Comparison of ENCODE assay signal across 10 cellular contexts in the genomic region with DNA sequence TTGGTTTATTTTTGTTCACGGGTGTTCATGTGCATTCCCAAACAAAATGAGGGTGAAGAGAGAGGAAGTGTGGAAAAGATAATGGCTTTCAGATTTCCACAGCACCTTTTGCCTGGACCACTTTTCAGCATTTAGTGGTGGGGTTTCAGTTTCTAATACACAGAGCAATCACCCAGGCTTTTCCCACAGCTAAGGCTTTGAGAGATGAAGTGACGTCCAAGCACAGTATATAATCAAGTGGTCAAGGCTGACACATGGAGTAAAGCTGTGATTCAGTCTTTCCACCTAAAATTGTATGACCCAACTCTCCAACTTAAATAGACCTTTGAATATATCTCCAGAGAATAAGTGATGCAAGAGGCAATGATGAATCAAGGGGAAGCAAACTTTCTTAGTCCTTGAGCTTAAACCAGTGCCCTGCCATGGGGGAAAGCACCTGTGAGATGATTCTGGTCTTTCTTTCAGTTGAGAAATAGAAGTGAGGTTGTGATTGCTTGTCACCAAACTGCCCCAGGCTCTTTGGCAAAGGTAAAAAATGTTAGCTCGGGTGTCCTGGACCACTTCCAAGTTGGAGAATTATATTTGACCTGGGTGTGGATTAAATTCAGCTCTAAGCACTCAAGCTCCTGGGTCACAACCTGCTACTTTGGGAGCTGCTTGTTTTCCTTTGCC. TPM values are rescaled to one million over a fixed set of nuclear protein-coding genes. Genes with fewer than 3 reads are reported as not detected.
DNase-seq lines count a peak whose midpoint lies in the region; ATAC-seq and TF ChIP-seq lines count a peak whose summit lies in the region.
"Had no signal": no experiment of that assay in that cellular context is flagged by ENCODE, and none has a peak within 500 bp of the region (broad histone marks: within the 10 kb centered on the region; RNA-seq: fewer than 3 reads in every experiment).

No MANE protein-coding gene starts in this region.

- no peaks in the 10 kb centered on the region for H3K36me3 ChIP-seq in PC-9 (ENCODE audit: low read depth)
- H3K36me3 ChIP-seq in CD4-positive, alpha-beta memory T cell (ENCODE audit: insufficient read depth, low read length) = no peaks in the 10 kb centered on the region
- H3K36me3 ChIP-seq: SJCRH30 had no signal

- H3K4me1 Mint-ChIP-seq in HFFc6 (ENCODE audit: low read depth) = peaks cover 60% of the 10 kb centered on the region
- peaks cover 13 to 28% (median 23%) of the 10 kb centered on the region in 4 donors for H3K4me1 Mint-ChIP-seq in CD4-positive, alpha-beta memory T cell
- peaks cover 24% of the 10 kb centered on the region for H3K4me1 Mint-ChIP-seq in activated T-helper 2 cell treated with anti-CD3 and anti-CD28 coated beads, Interferon-gamma antibody, Interleukin-2, Interleukin-4, amounts not matched to agents 10 μg/mL and 5 μg/mL and 100 μg/mL, durations not matched to agents 14 hours and 24 hours and 36 hours (ENCODE audit: low read depth)

- H3K79me2 ChIP-seq in PC-9 (ENCODE audit: low read depth) = peaks cover 34% of the 10 kb centered on the region

- H3K27ac Mint-ChIP-seq in HFFc6 = peak overlapping the region; percentile 39
- H3K27ac Mint-ChIP-seq in CD4-positive, alpha-beta memory T cell = no peak overlapping the region
- no peak overlapping the region for H3K27ac Mint-ChIP-seq in activated T-helper 2 cell treated with anti-CD3 and anti-CD28 coated beads, Interferon-gamma antibody, Interleukin-2, Interleukin-4, amounts not matched to agents 10 μg/mL and 5 μg/mL and 100 μg/mL, durations not matched to agents 14 hours and 24 hours and 36 hours

- no peaks in the 10 kb centered on the region for H3K27me3 ChIP-seq in PC-9 (ENCODE audit: insufficient read depth, low read depth)
- peaks cover 30% of the 10 kb centered on the region for H3K27me3 ChIP-seq in foreskin keratinocyte
- peaks cover 14% of the 10 kb centered on the region for H3K27me3 ChIP-seq in CD4-positive, alpha-beta memory T cell (ENCODE audit: insufficient read depth, low read length)
- H3K27me3 ChIP-seq: SJCRH30 had no signal

- no peaks in the 10 kb centered on the region for H3K9me2 ChIP-seq in PC-9 (ENCODE audit: insufficient read depth)

- TF ChIP-seq CTCF in HFFc6 (IDR thresholded peaks at IDR 0.05) = no peak
- no peak for TF ChIP-seq CTCF in PC-9 (conservative IDR thresholded peaks at IDR 0.05)
- no peak for TF ChIP-seq CTCF in foreskin keratinocyte (conservative IDR thresholded peaks at IDR 0.05)

- POLR2A ChIA-PET in PC-9 (lab: Charles Lee; ENCODE audit: unreplicated experiment) = interaction anchor here (0.5 to 1.2 kb wide), 8 partner anchors 21 to 642 kb away, joined by 3 to 6 read pairs (median 4); no protein-coding TSS in a partner anchor
- POLR2A ChIA-PET in CD4-positive, alpha-beta memory T cell (lab: Charles Lee; ENCODE audit: partially characterized antibody) = interaction anchor here (1.2 kb wide), 1 partner anchor 32 kb away, joined by 6 read pairs; no protein-coding TSS in a partner anchor

- H4K20me1 ChIP-seq in PC-9 (ENCODE audit: insufficient read depth) = peaks cover 11% of the 10 kb centered on the region

- peaks cover 39% of the 10 kb centered on the region for H3F3A ChIP-seq in PC-9 (ENCODE audit: insufficient read depth, low read depth)

- H3K4me3 Mint-ChIP-seq in HFFc6 = no peak overlapping the region
- no peak overlapping the region for H3K4me3 Mint-ChIP-seq in CD4-positive, alpha-beta memory T cell
- H3K4me3 Mint-ChIP-seq in activated T-helper 2 cell treated with anti-CD3 and anti-CD28 coated beads, Interferon-gamma antibody, Interleukin-2, Interleukin-4, amounts not matched to agents 10 μg/mL and 5 μg/mL and 100 μg/mL, durations not matched to agents 14 hours and 24 hours and 36 hours (ENCODE audit: low read depth) = no peak overlapping the region

- H3K9me3 ChIP-seq in PC-9 (ENCODE audit: insufficient read depth, low read depth) = no peaks in the 10 kb centered on the region
- no peaks in the 10 kb centered on the region for H3K9me3 ChIP-seq in CD4-positive, alpha-beta memory T cell (ENCODE audit: control insufficient read depth in 1 of 2, low read length in 2 of 2)
- H3K9me3 ChIP-seq: SJCRH30 had no signal

- ATAC-seq in foreskin keratinocyte (no peak), GM19035 (IDR thresholded peaks at IDR 0.05; ENCODE audit: unreplicated experiment) (no peak)

- H3K27ac ChIP-seq in PC-9 = peak overlapping the region; percentile 98
- no peak overlapping the region for H3K27ac ChIP-seq in foreskin keratinocyte
- H3K27ac ChIP-seq in CD4-positive, alpha-beta memory T cell (ENCODE audit: low read depth, low read length) = no peak overlapping the region
- H3K27ac ChIP-seq: SJCRH30 had no signal

- DNase-seq in AG20443 (ENCODE audit: low spot score) (peak; percentile 26), HFFc6 (peak; percentile 75), PC-9 (peak; percentile 86 to 100), foreskin keratinocyte (peak; percentile 61 to 82), T-helper 9 cell (no peak)
- no peak for DNase-seq in CD4-positive, alpha-beta memory T cell
- DNase-seq in activated T-helper 2 cell treated with anti-CD3 and anti-CD28 coated beads, Interferon-gamma antibody, Interleukin-2, Interleukin-4, amounts not matched to agents 10 μg/mL and 5 μg/mL and 100 μg/mL, durations not matched to agents 14 hours and 24 hours and 36 hours (ENCODE audit: low spot score) = no peak

- intact Hi-C loops in PC-9 (cut with micrococcal nuclease; ENCODE audit: unreplicated experiment) = loop anchor here (1.0 to 5.0 kb wide), 4 partner anchors 45 to 89 kb away; no protein-coding TSS in a partner anchor
- intact Hi-C loops in CD4-positive, alpha-beta memory T cell (cut with micrococcal nuclease) = no loop called here
- intact Hi-C loops in activated T-helper 2 cell treated with anti-CD3 and anti-CD28 coated beads, Interferon-gamma antibody, Interleukin-2, Interleukin-4, amounts not matched to agents 10 μg/mL and 5 μg/mL and 100 μg/mL, durations not matched to agents 14 hours and 24 hours and 36 hours (cut with micrococcal nuclease) = loop anchor here (5.0 kb wide), 1 partner anchor 332 kb away; the partner anchor contains the start of gene MAST2

- H3K27me3 Mint-ChIP-seq in HFFc6 (ENCODE audit: insufficient read depth) = peaks cover 7% of the 10 kb centered on the region
- H3K27me3 Mint-ChIP-seq in CD4-positive, alpha-beta memory T cell = peaks cover 21 to 28% of the 10 kb centered on the region in 2 donors
- H3K27me3 Mint-ChIP-seq in activated T-helper 2 cell treated with anti-CD3 and anti-CD28 coated beads, Interferon-gamma antibody, Interleukin-2, Interleukin-4, amounts not matched to agents 10 μg/mL and 5 μg/mL and 100 μg/mL, durations not matched to agents 14 hours and 24 hours and 36 hours (ENCODE audit: low read depth) = peaks cover 54% of the 10 kb centered on the region

- peak overlapping the region; percentile 95; the same call in 1 of the 2 replicates for H3K4me3 ChIP-seq in PC-9
- H3K4me3 ChIP-seq in CD4-positive, alpha-beta memory T cell (ENCODE audit: low read length in 2 of 2) = no peak overlapping the region
- H3K4me3 ChIP-seq: SJCRH30 had no signal

- H3K4me2 ChIP-seq in PC-9 = peak overlapping the region; percentile 94

- no TSS peak for BruUV-seq in PC-9 (replicated peaks; lab: Mats Ljungman, UMichigan)

- no peak overlapping the region for H2AFZ ChIP-seq in PC-9

- CTCF ChIA-PET in PC-9 (lab: Charles Lee) = interaction anchor here (1.3 kb wide), 2 partner anchors 22 to 38 kb away, joined by 4 to 9 read pairs; no protein-coding TSS in a partner anchor
- CTCF ChIA-PET in CD4-positive, alpha-beta memory T cell (lab: Charles Lee; ENCODE audit: partially characterized antibody) = no interaction called here

- no peaks in the 10 kb centered on the region for H3K36me3 Mint-ChIP-seq in HFFc6 (ENCODE audit: low read depth)
- H3K36me3 Mint-ChIP-seq in CD4-positive, alpha-beta memory T cell = peaks cover 0 to 6% of the 10 kb centered on the region in 2 donors
- no peaks in the 10 kb centered on the region for H3K36me3 Mint-ChIP-seq in activated T-helper 2 cell treated with anti-CD3 and anti-CD28 coated beads, Interferon-gamma antibody, Interleukin-2, Interleukin-4, amounts not matched to agents 10 μg/mL and 5 μg/mL and 100 μg/mL, durations not matched to agents 14 hours and 24 hours and 36 hours (ENCODE audit: low read depth)

- H3K9me3 Mint-ChIP-seq in HFFc6 = no peaks in the 10 kb centered on the region
- no peaks in the 10 kb centered on the region for H3K9me3 Mint-ChIP-seq in CD4-positive, alpha-beta memory T cell
- H3K9me3 Mint-ChIP-seq in activated T-helper 2 cell treated with anti-CD3 and anti-CD28 coated beads, Interferon-gamma antibody, Interleukin-2, Interleukin-4, amounts not matched to agents 10 μg/mL and 5 μg/mL and 100 μg/mL, durations not matched to agents 14 hours and 24 hours and 36 hours = no peaks in the 10 kb centered on the region

- H3K4me1 ChIP-seq in PC-9 (replicated peaks; ENCODE audit: insufficient read depth) (peaks cover 50% of the 10 kb centered on the region), foreskin keratinocyte (peaks cover 7% of the 10 kb centered on the region)
- H3K4me1 ChIP-seq in CD4-positive, alpha-beta memory T cell (ENCODE audit: insufficient read depth, low read length) = peaks cover 17% of the 10 kb centered on the region

RNA-seq across cellular contexts. Expression of gene PIK3R3, which starts 2.4 kb away (rescaled TPM):
- total RNA-seq in HFFc6 (2021; fragmentation: NEBNext Ultra II Directional; extraction: Animal tissue kit (Norgen Biotek cat#: 25700)) = 1 to 10 TPM; 5.4 to 8.9 (median 6.0) TPM
- total RNA-seq in PC-9 (2021) (19.6 and 44.2 TPM in 2 replicates), foreskin keratinocyte (4.9 TPM in 2 replicates)
- 1.9 and 2.3 TPM in 2 replicates for polyA plus RNA-seq in foreskin keratinocyte
- total RNA-seq in CD4-positive, alpha-beta memory T cell = under 1 TPM; 0.23 to 0.25 TPM
- under 1 TPM in 1 of 2 donors, not detected in 1; 0.32 TPM for polyA plus RNA-seq in CD4-positive, alpha-beta memory T cell
- 2.8 and 3.3 TPM in 2 replicates for total RNA-seq in activated T-helper 2 cell treated with anti-CD3 and anti-CD28 coated beads, Interferon-gamma antibody, Interleukin-2, Interleukin-4, amounts not matched to agents 10 μg/mL and 5 μg/mL and 100 μg/mL, durations not matched to agents 14 hours and 24 hours and 36 hours

RNA-seq across cellular contexts. Expression of gene TSPAN1, which starts 40.1 kb away (rescaled TPM):
- 1 to 10 TPM in 3 of 6 experiments, under 1 TPM in 3; 0.80 to 1.9 (median 1.1) TPM for total RNA-seq in HFFc6 (2021; fragmentation: NEBNext Ultra II Directional; extraction: Animal tissue kit (Norgen Biotek cat#: 25700))
- total RNA-seq in PC-9 (2021) (134 and 139 TPM in 2 replicates), foreskin keratinocyte (80.3 and 93.6 TPM in 2 replicates)
- polyA plus RNA-seq in foreskin keratinocyte = 118 and 144 TPM in 2 replicates
- not detected for total RNA-seq in CD4-positive, alpha-beta memory T cell
- polyA plus RNA-seq in CD4-positive, alpha-beta memory T cell = not detected
- 0.46 TPM in 1 of 2 replicates, not detected in the other for total RNA-seq in activated T-helper 2 cell treated with anti-CD3 and anti-CD28 coated beads, Interferon-gamma antibody, Interleukin-2, Interleukin-4, amounts not matched to agents 10 μg/mL and 5 μg/mL and 100 μg/mL, durations not matched to agents 14 hours and 24 hours and 36 hours
- total RNA-seq: SJCRH30 had no signal

RNA-seq across cellular contexts. Expression of gene P3R3URF, which starts 41.5 kb away (rescaled TPM):
- total RNA-seq in HFFc6 (2021; fragmentation: NEBNext Ultra II Directional; extraction: Animal tissue kit (Norgen Biotek cat#: 25700)) = not detected
- total RNA-seq in PC-9 (2021) (not detected in 2 replicates), foreskin keratinocyte (not detected in 2 replicates)
- polyA plus RNA-seq in foreskin keratinocyte = not detected in 2 replicates
- not detected for total RNA-seq in CD4-positive, alpha-beta memory T cell
- polyA plus RNA-seq in CD4-positive, alpha-beta memory T cell = not detected
- total RNA-seq in activated T-helper 2 cell treated with anti-CD3 and anti-CD28 coated beads, Interferon-gamma antibody, Interleukin-2, Interleukin-4, amounts not matched to agents 10 μg/mL and 5 μg/mL and 100 μg/mL, durations not matched to agents 14 hours and 24 hours and 36 hours = not detected in 2 replicates
- total RNA-seq: SJCRH30 had no signal
- polyA plus RNA-seq: esophagus had no signal

Comparison
In these comparisons a context has a peak if more than half of its experiments do, and no peak if none do; other contexts are left out.
1. DNase-seq: peak in AG20443 (single experiment), HFFc6 (single experiment), PC-9 (2 of 2) and foreskin keratinocyte (2 of 2); none in CD4-positive, alpha-beta memory T cell (0 of 5), activated T-helper 2 cell treated with anti-CD3 and anti-CD28 coated beads, Interferon-gamma antibody, Interleukin-2, Interleukin-4, amounts not matched to agents 10 μg/mL and 5 μg/mL and 100 μg/mL, durations not matched to agents 14 hours and 24 hours and 36 hours (single experiment) and T-helper 9 cell (single experiment).
2. RNA of gene TSPAN1, which starts 40.1 kb away (total RNA-seq): 134 to 139 TPM in PC-9 and 80.3 to 93.6 TPM in foreskin keratinocyte; 0.80 to 1.9 TPM in HFFc6, not detected in CD4-positive, alpha-beta memory T cell and 0.46 TPM in activated T-helper 2 cell treated with anti-CD3 and anti-CD28 coated beads, Interferon-gamma antibody, Interleukin-2, Interleukin-4, amounts not matched to agents 10 μg/mL and 5 μg/mL and 100 μg/mL, durations not matched to agents 14 hours and 24 hours and 36 hours; every median in the first group is over 10 times any median in the second.